Comparison of ENCODE assay signal across 1 cellular context in genomic region chr20:41304413-41305079, GRCh38.
TF ChIP-seq lines count a peak whose summit lies in the region.

No MANE protein-coding gene starts in this region.

TF ChIP-seq in GM12878, 131 proteins besides CTCF, POLR2A, EP300 and RAD21 (continued from another document):
- TF ChIP-seq, protein P1, sequence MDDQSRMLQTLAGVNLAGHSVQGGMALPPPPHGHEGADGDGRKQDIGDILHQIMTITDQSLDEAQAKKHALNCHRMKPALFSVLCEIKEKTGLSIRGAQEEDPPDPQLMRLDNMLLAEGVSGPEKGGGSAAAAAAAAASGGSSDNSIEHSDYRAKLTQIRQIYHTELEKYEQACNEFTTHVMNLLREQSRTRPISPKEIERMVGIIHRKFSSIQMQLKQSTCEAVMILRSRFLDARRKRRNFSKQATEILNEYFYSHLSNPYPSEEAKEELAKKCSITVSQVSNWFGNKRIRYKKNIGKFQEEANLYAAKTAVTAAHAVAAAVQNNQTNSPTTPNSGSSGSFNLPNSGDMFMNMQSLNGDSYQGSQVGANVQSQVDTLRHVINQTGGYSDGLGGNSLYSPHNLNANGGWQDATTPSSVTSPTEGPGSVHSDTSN (IDR thresholded peaks at IDR 0.05; ENCODE audit: insufficient replicate concordance, low read depth, low read length) = no peak
- TF ChIP-seq MYB (IDR thresholded peaks at IDR 0.05; ENCODE audit: borderline replicate concordance, low read depth, low read length) (no peak), MYC (IDR thresholded peaks at IDR 0.05; ENCODE audit: insufficient read depth, insufficient read length, insufficient replicate concordance, low read length, severe bottlenecking) (no peak), RUNX3 (IDR thresholded peaks at IDR 0.05; ENCODE audit: low read length) (no peak), SKIL (IDR thresholded peaks at IDR 0.05; ENCODE audit: low read depth, poor library complexity, severe bottlenecking) (no peak), PAX8 (IDR thresholded peaks at IDR 0.05) (no peak), NFIC (IDR thresholded peaks at IDR 0.05; ENCODE audit: low read depth, low read length) (no peak), NR2C1 (IDR thresholded peaks at IDR 0.05) (no peak), BACH1 (IDR thresholded peaks at IDR 0.05; ENCODE audit: borderline replicate concordance) (no peak), RB1 (IDR thresholded peaks at IDR 0.05; ENCODE audit: borderline replicate concordance) (no peak), SRF (IDR thresholded peaks at IDR 0.05; ENCODE audit: low read depth in 2 of 2, low read length in 2 of 2) (no peak), YY1 (IDR thresholded peaks at IDR 0.05; ENCODE audit: low read depth, low read length) (no peak), MEF2B (IDR thresholded peaks at IDR 0.05; ENCODE audit: partially characterized antibody, poor library complexity, severe bottlenecking) (no peak)
TF ChIP-seq in GM12878: peak in this region for 0.
